ENCODE assay signal across 19 cellular contexts in the genomic region with DNA sequence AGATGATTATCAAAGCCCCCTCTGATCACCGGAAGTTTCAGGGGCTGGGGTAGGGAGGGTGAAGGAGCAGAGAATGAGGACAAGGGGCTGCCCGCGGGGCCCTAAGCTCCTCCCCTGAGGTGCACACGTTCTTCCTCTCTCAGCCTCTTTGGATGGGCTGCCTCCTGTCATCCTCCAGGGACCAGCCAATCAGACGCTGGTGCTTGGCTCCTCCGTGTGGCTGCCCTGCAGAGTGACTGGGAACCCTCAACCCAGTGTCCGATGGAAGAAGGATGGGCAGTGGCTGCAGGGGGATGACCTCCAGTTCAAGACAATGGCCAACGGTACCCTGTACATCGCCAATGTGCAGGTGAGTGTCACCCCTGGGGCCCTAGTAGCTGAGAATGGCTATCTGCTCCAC. TPM values are rescaled to one million over a fixed set of nuclear protein-coding genes. Genes with fewer than 3 reads are reported as not detected.
DNase-seq lines count a peak whose midpoint lies in the region; ATAC-seq and TF ChIP-seq lines count a peak whose summit lies in the region.
"Had no signal": no experiment of that assay in that cellular context is flagged by ENCODE, and none has a peak within 500 bp of the region (broad histone marks: within the 10 kb centered on the region; RNA-seq: fewer than 3 reads in every experiment).

No MANE protein-coding gene starts in this region.

- H3K27me3 ChIP-seq in heart right ventricle, result peaks cover 7 to 92% (median 66%) of the 10 kb centered on the region in 7 donors

- H3K4me1 ChIP-seq in heart right ventricle, result peaks cover 3 to 39% (median 28%) of the 10 kb centered on the region in 9 donors

- H3K9me3 ChIP-seq in heart right ventricle, result no peaks in the 10 kb centered on the region

- H3K27me3 Mint-ChIP-seq in activated T-helper 17 cell treated with anti-CD3 and anti-CD28 coated beads, Interleukin-2, amount 50 U/mL, for 72 hours, result peaks cover 50% of the 10 kb centered on the region

- H3K27ac ChIP-seq in heart right ventricle, result no peak overlapping the region
- H3K27ac ChIP-seq: BLaER1 treated with 17β-estradiol and CSF1 and Interleukin-3, amounts not matched to agents 10 nM and 100 nM had no signal

- no peak overlapping the region for H3K4me3 Mint-ChIP-seq in activated T-helper 17 cell treated with anti-CD3 and anti-CD28 coated beads, Interleukin-2, amount 50 U/mL, for 72 hours

- in situ Hi-C loops in SK-MEL-5 (cut with HindIII; ENCODE audit: low pct_unique_long_range_greater_than_20kb, low sequenced_read_pairs), result no loop called here

- H3K4me1 Mint-ChIP-seq in activated T-helper 17 cell treated with anti-CD3 and anti-CD28 coated beads, Interleukin-2, amount 50 U/mL, for 72 hours, result peaks cover 6% of the 10 kb centered on the region

- DNase-seq in left ventricle myocardium superior (peak; percentile 14), heart right ventricle (no peak), SK-MEL-5 (ENCODE audit: low read depth, low spot score) (peak; percentile 31), iPS-NIHi7 (ENCODE audit: extremely low spot score) (peak; percentile 71), 8988T (no peak)
- DNase-seq in activated CD4-positive, CD25-positive, alpha-beta regulatory T cell treated with anti-CD3 and anti-CD28 coated beads, Interleukin-2, amount 50 U/mL, for 72 hours, result no peak
- DNase-seq: CD8-positive, alpha-beta memory T cell; GDM1; NCI-H1417 treated with DMSO at 0.1 percent for 48 hours; NCI-H2029; NCI-H2171; NCI-H446; RPMI8226 had no signal

- H3K4me3 ChIP-seq in heart right ventricle, result no peak overlapping the region
- H3K4me3 ChIP-seq: BLaER1 treated with 17β-estradiol and CSF1 and Interleukin-3, amounts not matched to agents 10 nM and 100 nM; GM12878 had no signal

- no peak for ATAC-seq in left ventricle myocardium superior
- ATAC-seq in heart right ventricle, result no peak
- no peak for ATAC-seq in activated T-helper 17 cell treated with anti-CD3 and anti-CD28 coated beads, Interleukin-2, amount 50 U/mL, for 72 hours (replicated peaks)
- no peak for ATAC-seq in GM18909 (IDR thresholded peaks at IDR 0.05; ENCODE audit: poor library complexity, unreplicated experiment)
- ATAC-seq: GM12878 had no signal

- intact Hi-C loops in left ventricle myocardium superior (cut with micrococcal nuclease), result no loop called here
- intact Hi-C loops in heart right ventricle (cut with DNase I), result loop anchor here in 1 of 10 donors (10.0 kb wide), 1 partner anchor 52 kb away; no protein-coding TSS in a partner anchor

- no peaks in the 10 kb centered on the region for H3K36me3 Mint-ChIP-seq in activated T-helper 17 cell treated with anti-CD3 and anti-CD28 coated beads, Interleukin-2, amount 50 U/mL, for 72 hours (ENCODE audit: low read depth)
- H3K36me3 Mint-ChIP-seq: IgD-negative memory B cell had no signal

- no peak overlapping the region for H3K27ac Mint-ChIP-seq in activated T-helper 17 cell treated with anti-CD3 and anti-CD28 coated beads, Interleukin-2, amount 50 U/mL, for 72 hours
- H3K27ac Mint-ChIP-seq: IgD-negative memory B cell had no signal

- no peaks in the 10 kb centered on the region for H3K9me3 Mint-ChIP-seq in activated T-helper 17 cell treated with anti-CD3 and anti-CD28 coated beads, Interleukin-2, amount 50 U/mL, for 72 hours

- WGBS in heart right ventricle, 2 donors, result 22 to 28% methylated on average over 9 of the region's 9 CpGs

- no peaks in the 10 kb centered on the region for H3K36me3 ChIP-seq in heart right ventricle
- H3K36me3 ChIP-seq: BLaER1 treated with 17β-estradiol and CSF1 and Interleukin-3, amounts not matched to agents 10 nM and 100 nM had no signal

- TF ChIP-seq CTCF in heart right ventricle (IDR thresholded peaks at IDR 0.05), result no peak

RNA-seq across cellular contexts. Expression of a gene that starts 7.5 kb away (rescaled TPM):
- 4.5 TPM for total RNA-seq in left ventricle myocardium superior
- 1 to 10 TPM; 1.5 to 7.8 (median 3.6) TPM for total RNA-seq in heart right ventricle
- 10 to 100 TPM in 1 of 2 donors, 1 to 10 TPM in 1; 4.9 to 19.8 TPM for polyA plus RNA-seq in heart right ventricle
- 3.0 and 3.2 TPM in 2 replicates for total RNA-seq in SK-MEL-5 (2014; rRNA removed; shearing (Covaris generic))
- polyA plus RNA-seq in SK-MEL-5 (2015; cell fraction: cytosol; rRNA removed), result 6.3 and 7.7 TPM in 2 replicates
- polyA plus RNA-seq in SK-MEL-5 (2015; cell fraction: nucleus; rRNA removed), result 119 and 146 TPM in 2 replicates
- 1 to 10 TPM; 8.1 TPM for total RNA-seq in activated T-helper 17 cell treated with anti-CD3 and anti-CD28 coated beads, Interleukin-2, amount 50 U/mL, for 72 hours
- polyA plus RNA-seq: IgD-negative memory B cell had no signal

RNA-seq across cellular contexts. Expression of a gene that starts 24.9 kb away (rescaled TPM):
- total RNA-seq in left ventricle myocardium superior (27.6 TPM), heart right ventricle (10 to 100 TPM; 14.2 to 42.6 (median 22.0) TPM)
- 10 to 100 TPM; 17.9 to 39.1 TPM for polyA plus RNA-seq in heart right ventricle
- total RNA-seq in SK-MEL-5 (2014; rRNA removed; shearing (Covaris generic)), result not detected in 2 replicates
- polyA plus RNA-seq in SK-MEL-5 (2015; cell fraction: cytosol; rRNA removed), result not detected in 2 replicates
- not detected in 2 replicates for polyA plus RNA-seq in SK-MEL-5 (2015; cell fraction: nucleus; rRNA removed)
- not detected for total RNA-seq in activated T-helper 17 cell treated with anti-CD3 and anti-CD28 coated beads, Interleukin-2, amount 50 U/mL, for 72 hours
- total RNA-seq: CD8-positive, alpha-beta memory T cell; GM12878; HT-29 had no signal
- polyA plus RNA-seq: CD8-positive, alpha-beta memory T cell; GM12878; IgD-negative memory B cell had no signal

RNA-seq across cellular contexts. Expression of a gene that starts 46.3 kb away (rescaled TPM):
- total RNA-seq in left ventricle myocardium superior, result not detected
- not detected for total RNA-seq in heart right ventricle
- polyA plus RNA-seq in heart right ventricle, result under 1 TPM in 1 of 2 donors, not detected in 1; 0.03 TPM
- not detected in 2 replicates for total RNA-seq in SK-MEL-5 (2014; rRNA removed; shearing (Covaris generic))
- polyA plus RNA-seq in SK-MEL-5 (2015; cell fraction: cytosol; rRNA removed), result not detected in 2 replicates
- polyA plus RNA-seq in SK-MEL-5 (2015; cell fraction: nucleus; rRNA removed), result not detected in 2 replicates
- not detected for total RNA-seq in activated T-helper 17 cell treated with anti-CD3 and anti-CD28 coated beads, Interleukin-2, amount 50 U/mL, for 72 hours
- total RNA-seq: CD8-positive, alpha-beta memory T cell; GM12878; HT-29 had no signal
- polyA plus RNA-seq: CD8-positive, alpha-beta memory T cell; GM12878; IgD-negative memory B cell had no signal

Comparison
In these comparisons a context has a peak if more than half of its experiments do, and no peak if none do; other contexts are left out.
1. DNase-seq: peak in left ventricle myocardium superior (single experiment), SK-MEL-5 (single experiment) and iPS-NIHi7 (single experiment); none in heart right ventricle (0 of 2), 8988T (single experiment) and activated CD4-positive, CD25-positive, alpha-beta regulatory T cell treated with anti-CD3 and anti-CD28 coated beads, Interleukin-2, amount 50 U/mL, for 72 hours (single experiment).
2. RNA of a gene that starts 24.9 kb away (total RNA-seq): 27.6 TPM in left ventricle myocardium superior (single experiment) and 14.2 to 42.6 TPM in heart right ventricle; not detected in SK-MEL-5 and not detected in activated T-helper 17 cell treated with anti-CD3 and anti-CD28 coated beads, Interleukin-2, amount 50 U/mL, for 72 hours; every median in the first group is over 10 times any median in the second.